In the genomic region with DNA sequence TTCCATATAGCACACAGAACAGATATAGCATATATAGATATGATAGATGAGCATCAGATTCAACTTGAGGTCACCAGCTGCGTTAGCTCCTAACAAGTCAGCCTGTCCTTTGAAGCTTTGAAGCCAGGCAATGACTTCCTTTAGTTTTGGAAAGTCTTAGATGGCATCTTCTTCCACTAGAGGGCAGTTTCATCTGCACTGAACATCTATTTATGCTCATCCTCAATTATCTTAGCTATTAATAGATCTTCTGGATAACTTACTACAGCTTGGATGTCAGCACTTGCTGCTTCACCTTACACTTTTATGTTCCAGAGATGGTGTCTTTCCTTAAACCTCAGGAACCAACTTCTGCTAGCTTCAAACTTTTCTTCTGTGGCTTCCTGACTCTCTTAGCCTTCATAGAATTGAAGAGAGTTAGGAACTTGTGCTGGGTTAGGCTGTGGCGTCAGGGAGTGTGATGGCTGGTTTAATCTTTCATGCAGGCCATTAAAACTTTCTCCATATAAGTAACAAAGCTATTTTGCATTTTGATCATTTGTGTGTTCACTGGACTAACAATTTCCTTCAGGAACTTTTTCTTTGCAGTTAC, we compare ENCODE assay signal across 9 cellular contexts.
DNase-seq lines count a peak whose midpoint lies in the region; ATAC-seq and TF ChIP-seq lines count a peak whose summit lies in the region.
"Had no signal": no experiment of that assay in that cellular context is flagged by ENCODE, and none has a peak within 500 bp of the region (broad histone marks: within the 10 kb centered on the region; RNA-seq: fewer than 3 reads in every experiment).

No MANE protein-coding gene starts in this region.

- no peaks in the 10 kb centered on the region; the same call in 1 of the 2 replicates for H3K9me2 ChIP-seq in PC-9 (ENCODE audit: insufficient read depth)

- peak; percentile 8 for DNase-seq in SKM-1 treated with dmso at 0.1 percent for 144 hours (lab: John Stamatoyannopoulos, UW; ENCODE audit: unreplicated experiment)
- no peak for DNase-seq in SKM-1 (lab: John Stamatoyannopoulos, UW; ENCODE audit: unreplicated experiment)
- DNase-seq in PC-9 = no peak
- peak; percentile 66 for DNase-seq in fibroblast of peridontal ligament (ENCODE audit: extremely low read depth)
- DNase-seq in tibial nerve (ENCODE audit: low spot score in 2 of 2) = no peak
- DNase-seq in sigmoid colon = no peak
- no peak for DNase-seq in T-helper 9 cell
- DNase-seq: nucleus accumbens had no signal

- H3K36me3 ChIP-seq in PC-9 (ENCODE audit: low read depth) (no peaks in the 10 kb centered on the region), tibial nerve (no peaks in the 10 kb centered on the region), sigmoid colon (no peaks in the 10 kb centered on the region)

- no peak overlapping the region for H3K4me3 ChIP-seq in PC-9
- H3K4me3 ChIP-seq in tibial nerve = no peak overlapping the region
- no peak overlapping the region for H3K4me3 ChIP-seq in sigmoid colon

- H3K9me3 ChIP-seq in PC-9 (ENCODE audit: insufficient read depth, low read depth) (peaks cover 7% of the 10 kb centered on the region; the same call in 1 of the 2 replicates), tibial nerve (no peaks in the 10 kb centered on the region), sigmoid colon (peaks cover 0 to 2% (median 0%) of the 10 kb centered on the region in 4 donors)

- TF ChIP-seq POLR2A in tibial nerve (IDR thresholded peaks at IDR 0.05) (no peak), sigmoid colon (IDR thresholded peaks at IDR 0.05) (no peak)

- no TSS peak for BruUV-seq in PC-9 (replicated peaks; lab: Mats Ljungman, UMichigan)

- peak; percentile 66 for TF ChIP-seq CTCF in PC-9 (conservative IDR thresholded peaks at IDR 0.05)
- TF ChIP-seq CTCF in tibial nerve (IDR thresholded peaks at IDR 0.05) = peak in 3 of 5 experiments; percentile 13 to 17 (median 14)
- TF ChIP-seq CTCF in sigmoid colon (IDR thresholded peaks at IDR 0.05) = peak in 1 of 4 experiments; percentile 11

- H3K79me2 ChIP-seq in PC-9 (ENCODE audit: low read depth) = no peaks in the 10 kb centered on the region

- no peaks in the 10 kb centered on the region; the same call in 1 of the 2 replicates for H3F3A ChIP-seq in PC-9 (ENCODE audit: insufficient read depth, low read depth)

- no peaks in the 10 kb centered on the region for H4K20me1 ChIP-seq in PC-9 (ENCODE audit: insufficient read depth)

- no peak overlapping the region for H3K4me2 ChIP-seq in PC-9

- POLR2A ChIA-PET in PC-9 (lab: Charles Lee; ENCODE audit: unreplicated experiment) = no interaction called here

- H3K27me3 ChIP-seq in PC-9 (ENCODE audit: insufficient read depth, low read depth) (no peaks in the 10 kb centered on the region), tibial nerve (no peaks in the 10 kb centered on the region), sigmoid colon (no peaks in the 10 kb centered on the region)

- intact Hi-C loops in PC-9 (cut with micrococcal nuclease; ENCODE audit: unreplicated experiment) (loop anchor here (1.0 kb wide), 1 partner anchor 1403 kb away; no protein-coding TSS in a partner anchor), sigmoid colon (cut with DNase I) (no loop called here)

- no peak overlapping the region for H2AFZ ChIP-seq in PC-9

- H3K27ac ChIP-seq in PC-9 (no peak overlapping the region), tibial nerve (no peak overlapping the region), sigmoid colon (no peak overlapping the region)

- CTCF ChIA-PET in PC-9 (lab: Charles Lee) = interaction anchor here (0.6 to 1.4 kb wide), 4 partner anchors 58 to 1027 kb away, joined by 3 to 6 read pairs (median 4); no protein-coding TSS in a partner anchor

- TF ChIP-seq EP300 in tibial nerve (IDR thresholded peaks at IDR 0.05) (no peak), sigmoid colon (IDR thresholded peaks at IDR 0.05) (no peak)

- no peak for ATAC-seq in HG03139 (IDR thresholded peaks at IDR 0.05; ENCODE audit: unreplicated experiment)

- no peaks in the 10 kb centered on the region for H3K4me1 ChIP-seq in PC-9 (replicated peaks; ENCODE audit: insufficient read depth)
- no peaks in the 10 kb centered on the region for H3K4me1 ChIP-seq in tibial nerve
- H3K4me1 ChIP-seq in sigmoid colon = no peaks in the 10 kb centered on the region

- WGBS in tibial nerve, 2 donors = 60 to 64% methylated on average over 2 of the region's 2 CpGs
- 49 to 56% methylated on average over 2 of the region's 2 CpGs for WGBS in sigmoid colon, 2 donors

Comparison
In these comparisons a context has a peak if more than half of its experiments do, and no peak if none do; other contexts are left out.
1. DNase-seq: peak in SKM-1 treated with dmso at 0.1 percent for 144 hours (single experiment) and fibroblast of peridontal ligament (single experiment); none in SKM-1 (single experiment), PC-9 (0 of 2), tibial nerve (0 of 2), sigmoid colon (single experiment) and T-helper 9 cell (single experiment).